Comparison of ENCODE assay signal across 8 cellular contexts in the genomic region with DNA sequence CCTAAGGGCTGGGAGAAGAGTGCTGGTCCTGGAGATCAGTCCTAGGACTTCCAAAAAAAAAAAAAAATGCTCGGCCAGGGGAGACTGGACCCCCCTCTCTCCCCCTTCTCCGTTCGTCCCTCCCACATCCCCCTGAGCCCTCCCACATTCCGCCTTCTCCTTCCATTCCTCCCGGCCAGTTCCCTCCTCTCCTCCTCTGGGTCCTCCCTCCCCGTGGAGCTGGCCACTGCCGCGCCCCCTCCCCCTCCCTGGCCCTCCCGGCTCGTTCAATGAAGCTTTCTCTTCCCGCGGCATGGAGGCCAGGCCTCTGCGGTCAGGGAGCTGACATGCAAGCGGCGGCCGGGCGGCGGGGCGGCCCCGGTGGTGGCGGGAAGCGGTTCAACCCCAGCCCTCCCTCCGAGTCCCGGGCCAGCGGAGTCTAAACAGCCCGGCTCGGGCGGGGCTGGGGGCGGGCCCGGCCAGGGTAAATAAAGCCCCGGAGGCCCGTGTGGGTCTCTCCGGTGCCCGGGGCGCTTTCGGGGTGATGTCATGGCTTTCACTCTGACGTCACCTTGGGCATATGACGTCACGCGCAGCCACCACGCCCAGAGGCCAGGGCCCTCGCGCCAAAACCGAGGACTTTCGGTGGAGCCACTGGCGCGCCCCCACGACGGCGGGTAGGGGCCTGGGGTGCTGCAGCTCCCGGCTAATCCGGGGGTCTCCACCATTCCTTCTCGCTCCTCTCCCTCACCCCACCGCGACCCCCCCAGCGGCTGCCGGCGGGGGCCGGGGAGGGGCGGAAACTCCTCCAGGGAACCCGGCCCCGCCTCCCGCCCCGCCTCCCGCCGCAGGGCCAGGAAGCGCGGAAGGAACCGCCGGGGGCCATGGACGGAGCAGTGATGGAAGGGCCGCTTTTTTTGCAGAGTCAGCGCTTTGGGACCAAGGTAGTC. TPM values are rescaled to one million over a fixed set of nuclear protein-coding genes. Genes with fewer than 3 reads are reported as not detected.
A peak's percentile ranks its signal among the peaks of the same experiment; 100 is the strongest.
DNase-seq lines count a peak whose midpoint lies in the region; ATAC-seq and TF ChIP-seq lines count a peak whose summit lies in the region.

Gene DOK1 (plus strand): TSS at position 829 of the 929 bp plus-strand sequence. CDS start 35 bp downstream, at position 864.
Gene LOXL3 (minus strand): TSS at position 51 of the 929 bp plus-strand sequence. CDS start 1,308 bp downstream, outside the sequence.

- H3K27me3 ChIP-seq in DOHH2 (ENCODE audit: control insufficient read depth, low read length) (peaks cover 19% of the 10 kb centered on the region), right cardiac atrium (ENCODE audit: control insufficient read depth, insufficient read depth) (no peaks in the 10 kb centered on the region), vagina (no peaks in the 10 kb centered on the region)

- no peaks in the 10 kb centered on the region; the same call in 1 of the 2 replicates for H4K20me1 ChIP-seq in DOHH2 (ENCODE audit: control insufficient read depth, insufficient read depth, low read depth, low read length)

- H3K4me3 ChIP-seq in DOHH2 (ENCODE audit: low read length) (peak within 1 kb of the TSS; percentile 91), right cardiac atrium (ENCODE audit: low read length) (peak within 1 kb of the TSS; percentile 74), vagina (peak within 1 kb of the TSS; percentile 61 to 86)

- ATAC-seq in GM21737 (IDR thresholded peaks at IDR 0.05; ENCODE audit: unreplicated experiment), result peak; percentile 49
- peak; percentile 82 for ATAC-seq in T-helper 17 cell
- peak; percentile 90 to 91 for ATAC-seq in right cardiac atrium

- H3K4me1 ChIP-seq in DOHH2 (ENCODE audit: control insufficient read depth, low read length), result peaks cover 30% of the 10 kb centered on the region
- no peaks in the 10 kb centered on the region for H3K4me1 ChIP-seq in right cardiac atrium (ENCODE audit: control insufficient read depth, insufficient read depth, low read length)
- H3K4me1 ChIP-seq in vagina, result peaks cover 36% of the 10 kb centered on the region

- H3K79me2 ChIP-seq in DOHH2 (ENCODE audit: control insufficient read depth, low read length), result peaks cover 17% of the 10 kb centered on the region

- H3K4me3 Mint-ChIP-seq in T-helper 17 cell, result peak within 1 kb of the TSS; percentile 91

- WGBS in right cardiac atrium, result under 1% methylated on average over 73 of the region's 73 CpGs

- H3K9me3 ChIP-seq in DOHH2 (ENCODE audit: control insufficient read depth, insufficient read depth, low read length) (no peaks in the 10 kb centered on the region), T-helper 17 cell (ENCODE audit: control insufficient read depth, low read length, poor library complexity, severe bottlenecking) (no peaks in the 10 kb centered on the region), right cardiac atrium (ENCODE audit: control insufficient read depth, low read length) (no peaks in the 10 kb centered on the region), vagina (no peaks in the 10 kb centered on the region)

- peaks cover 7% of the 10 kb centered on the region for H3K36me3 Mint-ChIP-seq in T-helper 17 cell (ENCODE audit: low read depth)

- H3K4me1 Mint-ChIP-seq in T-helper 17 cell, result peaks cover 23% of the 10 kb centered on the region

- H3F3A ChIP-seq in DOHH2 (ENCODE audit: control insufficient read depth, insufficient read depth), result no peaks in the 10 kb centered on the region

- TF ChIP-seq CTCF in DOHH2 (IDR thresholded peaks at IDR 0.05; ENCODE audit: low read depth, low read length, poor library complexity, severe bottlenecking), result no peak
- no peak for TF ChIP-seq CTCF in vagina (IDR thresholded peaks at IDR 0.05)

- DNase-seq in LHCN-M2 (ENCODE audit: low read depth) (peak; percentile 80), T-helper 17 cell (peak; percentile 66 to 84 (median 78)), amygdala (lab: John Stamatoyannopoulos, UW) (peak in 48 of 56 donors; percentile 26 to 88 (median 58)), right cardiac atrium (peak; percentile 91 to 96 (median 96)), renal cortical epithelial cell (ENCODE audit: low read depth) (peak; percentile 53), vagina (ENCODE audit: extremely low spot score in 2 of 2) (peak in 1 of 2 donors; percentile 91)

- H3K36me3 ChIP-seq in DOHH2 (ENCODE audit: control insufficient read depth, low read length) (peaks cover 13% of the 10 kb centered on the region), vagina (no peaks in the 10 kb centered on the region)

- peak within 1 kb of the TSS; percentile 87 for H3K4me2 ChIP-seq in DOHH2 (ENCODE audit: low read length)

- H3K27ac Mint-ChIP-seq in T-helper 17 cell, result peak within 1 kb of the TSS; percentile 92

- H3K27me3 Mint-ChIP-seq in T-helper 17 cell, result peaks cover 28% of the 10 kb centered on the region

- intact Hi-C loops in right cardiac atrium (cut with DNase I), result no loop called here
- intact Hi-C loops in vagina (cut with DNase I), result no loop called here

- no peaks in the 10 kb centered on the region for H3K9me2 ChIP-seq in DOHH2 (replicated peaks; ENCODE audit: control insufficient read depth, low read length)

- peak within 1 kb of the TSS; percentile 22; the same call in 1 of the 2 replicates for H3K27ac ChIP-seq in DOHH2 (ENCODE audit: low read depth, low read length)
- H3K27ac ChIP-seq in right cardiac atrium (ENCODE audit: low read length), result peak within 1 kb of the TSS; percentile 78
- H3K27ac ChIP-seq in vagina, result peak within 1 kb of the TSS; percentile 85

- no peak for TF ChIP-seq POLR2A in vagina (IDR thresholded peaks at IDR 0.05)

RNA-seq across cellular contexts. Expression of gene DOK1, which starts in this region (rescaled TPM):
- total RNA-seq in LHCN-M2 (2014; rRNA removed) (25.1 and 33.5 TPM in 2 replicates), T-helper 17 cell (10 to 100 TPM in 1 of 2 donors, 1 to 10 TPM in 1; 8.3 to 14.6 TPM), right cardiac atrium (1 to 10 TPM; 7.1 to 8.6 (median 7.5) TPM), renal cortical epithelial cell (13.0 and 19.8 TPM in 2 replicates), vagina (20.1 TPM)
- 34.5 TPM for polyA plus RNA-seq in LHCN-M2 (2012)
- 3.7 TPM for polyA plus RNA-seq in right cardiac atrium

RNA-seq across cellular contexts. Expression of gene LOXL3, which starts in this region (rescaled TPM):
- total RNA-seq in LHCN-M2 (2014; rRNA removed) (9.9 and 11.7 TPM in 2 replicates), T-helper 17 cell (1 to 10 TPM in 1 of 2 donors, under 1 TPM in 1; 0.75 to 2.0 TPM), right cardiac atrium (1 to 10 TPM; 4.3 to 8.3 (median 6.7) TPM), renal cortical epithelial cell (1.0 and 1.1 TPM in 2 replicates), vagina (6.1 TPM)
- 9.5 TPM for polyA plus RNA-seq in LHCN-M2 (2012)
- polyA plus RNA-seq in right cardiac atrium, result 2.4 TPM

Comparison
In these comparisons a context has a peak if more than half of its experiments do, and no peak if none do; other contexts are left out.
1. H3K27ac ChIP-seq: peak in every context shown above with its lines; median percentile 85 in vagina; 78 in right cardiac atrium; 22 in DOHH2.